In genomic region chr5:27503813-27504212, GRCh38 we compare ENCODE assay signal across 21 cellular contexts.
"Had no signal": no experiment of that assay in that cellular context is flagged by ENCODE, and none has a peak within 500 bp of the region (broad histone marks: within the 10 kb centered on the region; RNA-seq: fewer than 3 reads in every experiment).

No MANE protein-coding gene starts in this region.

- DNase-seq: IMR-90, Kasumi-1, KG1, NCI-H1092, NCI-H1105 treated with DMSO at 0.1 percent for 48 hours, NCI-H1417 treated with DMSO at 0.1 percent for 48 hours, NCI-H146, NCI-H1694 treated with DMSO at 0.1 percent for 48 hours, NCI-H1930, NCI-H2081, NCI-H2227 treated with DMSO at 0.1 percent for 48 hours, NCI-H524, NCI-H526 treated with DMSO at 0.1 percent for 48 hours, NCI-H748 treated with DMSO at 0.1 percent for 48 hours, SHP77 treated with DMSO at 0.1 percent for 48 hours, SJCRH30, T-helper 1 cell had no signal

- H3K4me3 ChIP-seq: SJCRH30 had no signal

- H3K9me3 ChIP-seq: SJCRH30 had no signal

- H3K4me1 ChIP-seq: SJCRH30 had no signal

- H3K27me3 ChIP-seq: SJCRH30 had no signal

- H3K27ac ChIP-seq: SJCRH30 had no signal

- ATAC-seq: HepG2, Panc1, Right ventricle myocardium inferior, SK-N-SH treated with all-trans-retinoic acid at 6 μM for 48 hours had no signal

- H3K36me3 ChIP-seq: SJCRH30 had no signal
